In genomic region chr11:44032304-44033085, GRCh38 we compare ENCODE assay signal across 14 cellular contexts. TPM values are rescaled to one million over a fixed set of nuclear protein-coding genes. Genes with fewer than 3 reads are reported as not detected.
DNase-seq lines count a peak whose midpoint lies in the region; ATAC-seq and TF ChIP-seq lines count a peak whose summit lies in the region.
"Had no signal": no experiment of that assay in that cellular context is flagged by ENCODE, and none has a peak within 500 bp of the region (broad histone marks: within the 10 kb centered on the region; RNA-seq: fewer than 3 reads in every experiment).

No MANE protein-coding gene starts in this region.

- H4K5ac ChIP-seq in IMR-90 (ENCODE audit: low read depth, low read length), result no peak overlapping the region

- no peaks in the 10 kb centered on the region; the same call in 1 of the 2 replicates for H4K20me1 ChIP-seq in IMR-90 (ENCODE audit: insufficient read depth, low read length)

- H2BK5ac ChIP-seq in IMR-90 (ENCODE audit: low read depth, low read length, poor library complexity, severe bottlenecking), result no peak overlapping the region

- H3K27ac ChIP-seq in IMR-90 (ENCODE audit: insufficient read depth, low read length) (no peak overlapping the region), dorsolateral prefrontal cortex (peak overlapping the region in 56 of 59 donors; percentile 12 to 95 (median 84)), lower lobe of right lung (peak overlapping the region; percentile 13), stomach smooth muscle (ENCODE audit: low read length) (peak overlapping the region; percentile 82)

- no peak overlapping the region for H2AK5ac ChIP-seq in IMR-90 (ENCODE audit: low read depth, low read length)

- dilution Hi-C loops in IMR-90 (cut with HindIII; ENCODE audit: low sequenced_read_pairs, unreplicated experiment), result loop anchor here (25.0 kb wide), 1 partner anchor 120 kb away; no protein-coding TSS in a partner anchor

- 37% methylated on average over 3 of the region's 15 CpGs; no CpG with 5 or more reads in 1 of the 2 experiments for WGBS in IMR-90 (ENCODE audit: extremely low coverage in 2 of 2, insufficient read length in 1 of 2), 2 experiments

- TF ChIP-seq POLR2A in IMR-90 (IDR thresholded peaks at IDR 0.05; ENCODE audit: low read depth, low read length), result no peak

- no peaks in the 10 kb centered on the region for H3K79me1 ChIP-seq in IMR-90 (ENCODE audit: low read depth in 1 of 2, low read length in 2 of 2)

- no peak overlapping the region for H2AK9ac ChIP-seq in IMR-90 (replicated peaks; ENCODE audit: low read depth, low read length, poor library complexity)

- in situ Hi-C loops in IMR-90 (cut with MboI; ENCODE audit: low sequenced_read_pairs), result no loop called here

- H2AFZ ChIP-seq in IMR-90 (replicated peaks; ENCODE audit: low read length, poor library complexity), result peak overlapping the region; percentile 71

- no peak for TF ChIP-seq CTCF in IMR-90 (conservative IDR thresholded peaks at IDR 0.05; ENCODE audit: low read depth, low read length)
- TF ChIP-seq CTCF in dorsolateral prefrontal cortex (IDR thresholded peaks at IDR 0.05 in 54 of 56, conservative IDR thresholded peaks at IDR 0.05 in 2 of 56; ENCODE audit: low read depth in 1 of 56, partially characterized antibody in 56 of 56), result no peak
- TF ChIP-seq CTCF in lower lobe of right lung (IDR thresholded peaks at IDR 0.05), result no peak

- intact Hi-C loops in IMR-90 (cut with micrococcal nuclease) (no loop called here), dorsolateral prefrontal cortex (cut with DNase I) (loop anchor here in 1 of 2 donors (5.0 kb wide), 1 partner anchor 35 kb away; no protein-coding TSS in a partner anchor), lower lobe of right lung (cut with DNase I) (no loop called here)

- H3K23ac ChIP-seq in IMR-90 (ENCODE audit: low read depth, low read length), result no peak overlapping the region

- H3K36me3 ChIP-seq in IMR-90 (ENCODE audit: control insufficient read depth, insufficient read depth, low read length), result no peaks in the 10 kb centered on the region
- H3K36me3 ChIP-seq in lower lobe of right lung, result no peaks in the 10 kb centered on the region
- H3K36me3 ChIP-seq in stomach smooth muscle (ENCODE audit: control insufficient read depth in 2 of 2, insufficient read depth in 2 of 2, low read length in 2 of 2), result no peaks in the 10 kb centered on the region

- peak; percentile 72 for DNase-seq in IMR-90
- DNase-seq in dorsolateral prefrontal cortex, result peak in 8 of 10 donors; percentile 27 to 70 (median 58)
- DNase-seq in lower lobe of right lung, result peak; percentile 75
- DNase-seq in activated CD8-positive, alpha-beta memory T cell treated with anti-CD3 and anti-CD28 coated beads, Interleukin-2, amount 50 U/mL, for 4 hours, result no peak
- DNase-seq in inferior parietal cortex (ENCODE audit: extremely low spot score), result no peak
- DNase-seq in HPDE6-E6E7 (ENCODE audit: extremely low spot score), result no peak
- DNase-seq: activated CD4-positive, CD25-positive, alpha-beta regulatory T cell; activated gamma-delta T cell; CD8-positive, alpha-beta memory T cell; NCI-H2107; stimulated activated naive CD4-positive, alpha-beta T cell had no signal

- ATAC-seq in IMR-90 (ENCODE audit: low read depth), result peak; percentile 33; the same call in 1 of the 2 replicates
- ATAC-seq in lower lobe of right lung, result peak; percentile 87 to 90
- ATAC-seq in GM18867 (IDR thresholded peaks at IDR 0.05; ENCODE audit: unreplicated experiment), result no peak

- POLR2A ChIA-PET in IMR-90 (lab: Charles Lee; ENCODE audit: unreplicated experiment), result no interaction called here

- peaks cover 2% of the 10 kb centered on the region; the same call in 1 of the 2 replicates for H3K9me1 ChIP-seq in IMR-90 (ENCODE audit: insufficient read depth, low read length)

- TF ChIP-seq RAD21 in IMR-90 (IDR thresholded peaks at IDR 0.05; ENCODE audit: low read length), result no peak

- H3K4me3 ChIP-seq in IMR-90 (ENCODE audit: insufficient read depth, low read depth, low read length) (no peak overlapping the region), dorsolateral prefrontal cortex (peak overlapping the region in 1 of 59 donors; percentile 4), lower lobe of right lung (no peak overlapping the region), stomach smooth muscle (ENCODE audit: low read length in 2 of 2) (peak overlapping the region in 1 of 2 donors; percentile 29)

- no peak overlapping the region for H3K4ac ChIP-seq in IMR-90 (ENCODE audit: low read depth, low read length)

- no peak overlapping the region for H2BK120ac ChIP-seq in IMR-90 (ENCODE audit: low read depth, low read length)

- H4K91ac ChIP-seq in IMR-90 (ENCODE audit: insufficient read depth, low read depth, low read length), result no peak overlapping the region

- H3K27me3 ChIP-seq in IMR-90 (ENCODE audit: control insufficient read depth, insufficient read depth, low read length) (peaks cover 11% of the 10 kb centered on the region), dorsolateral prefrontal cortex (no peaks in the 10 kb centered on the region), lower lobe of right lung (ENCODE audit: low read depth) (no peaks in the 10 kb centered on the region), stomach smooth muscle (ENCODE audit: control insufficient read depth in 1 of 2, insufficient read depth in 2 of 2, low read length in 2 of 2) (no peaks in the 10 kb centered on the region)

- H3K4me2 ChIP-seq in IMR-90 (ENCODE audit: low read depth, low read length), result no peak overlapping the region

- no peaks in the 10 kb centered on the region for H3K9me3 ChIP-seq in IMR-90 (ENCODE audit: control insufficient read depth, insufficient read depth, low read length)
- no peaks in the 10 kb centered on the region for H3K9me3 ChIP-seq in lower lobe of right lung
- H3K9me3 ChIP-seq in stomach smooth muscle (ENCODE audit: control insufficient read depth in 2 of 2, low read length in 2 of 2), result no peaks in the 10 kb centered on the region

- no peak overlapping the region for H3K14ac ChIP-seq in IMR-90 (replicated peaks; ENCODE audit: low read depth, low read length)

- no peak overlapping the region for H4K8ac ChIP-seq in IMR-90 (ENCODE audit: low read depth in 2 of 2, low read length in 2 of 2)

- H2BK20ac ChIP-seq in IMR-90 (ENCODE audit: low read depth, low read length), result no peak overlapping the region

- H3K56ac ChIP-seq in IMR-90 (ENCODE audit: extremely low read depth, insufficient read depth, low read length), result no peak overlapping the region

- H3K18ac ChIP-seq in IMR-90 (ENCODE audit: low read depth, low read length), result no peak overlapping the region

- no TSS peak for BruUV-seq in IMR-90 (replicated peaks; lab: Mats Ljungman, UMichigan)

- CTCF ChIA-PET in IMR-90 (lab: Yijun Ruan, JAX), result interaction anchor here (0.6 to 2.5 kb wide), 2 partner anchors 44 to 143 kb away, joined by 3 to 9 read pairs; no protein-coding TSS in a partner anchor

- H2BK15ac ChIP-seq in IMR-90 (ENCODE audit: low read depth, low read length), result no peak overlapping the region

- H3K9ac ChIP-seq in IMR-90 (ENCODE audit: low read depth, low read length), result no peak overlapping the region
- no peak overlapping the region for H3K9ac ChIP-seq in stomach smooth muscle (ENCODE audit: low read length in 2 of 2)

- H3K4me1 ChIP-seq in IMR-90 (ENCODE audit: control insufficient read depth, insufficient read depth, low read length), result peaks cover 5% of the 10 kb centered on the region; the same call in 1 of the 2 replicates
- H3K4me1 ChIP-seq in lower lobe of right lung, result peaks cover 48% of the 10 kb centered on the region
- H3K4me1 ChIP-seq in stomach smooth muscle (ENCODE audit: control insufficient read depth, insufficient read depth, low read length), result peaks cover 50% of the 10 kb centered on the region

TF ChIP-seq in IMR-90, 13 proteins besides CTCF, POLR2A, EP300 and RAD21:
- TF ChIP-seq, protein P1, sequence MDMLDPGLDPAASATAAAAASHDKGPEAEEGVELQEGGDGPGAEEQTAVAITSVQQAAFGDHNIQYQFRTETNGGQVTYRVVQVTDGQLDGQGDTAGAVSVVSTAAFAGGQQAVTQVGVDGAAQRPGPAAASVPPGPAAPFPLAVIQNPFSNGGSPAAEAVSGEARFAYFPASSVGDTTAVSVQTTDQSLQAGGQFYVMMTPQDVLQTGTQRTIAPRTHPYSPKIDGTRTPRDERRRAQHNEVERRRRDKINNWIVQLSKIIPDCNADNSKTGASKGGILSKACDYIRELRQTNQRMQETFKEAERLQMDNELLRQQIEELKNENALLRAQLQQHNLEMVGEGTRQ (IDR thresholded peaks at IDR 0.05; ENCODE audit: low read depth, low read length), result peak; percentile 53; the same call in 1 of the 2 replicates
- TF ChIP-seq CEBPB (IDR thresholded peaks at IDR 0.05; ENCODE audit: low read depth, low read length) (no peak), MXI1 (IDR thresholded peaks at IDR 0.05; ENCODE audit: borderline replicate concordance, low read depth, low read length) (peak; percentile 30; the same call in 1 of the 2 replicates), MAZ (IDR thresholded peaks at IDR 0.05; ENCODE audit: borderline replicate concordance, low read depth, low read length) (no peak)

RNA-seq across cellular contexts. Expression of gene ACCSL, which starts 15.3 kb away (rescaled TPM):
- total RNA-seq in IMR-90 (2012; rRNA removed) (not detected in 2 replicates), dorsolateral prefrontal cortex (under 1 TPM in 13 of 120 experiments, not detected in 107; 0.25 to 0.59 (median 0.35) TPM), lower lobe of right lung (not detected)
- not detected in 2 replicates for polyA plus RNA-seq in IMR-90 (2012; rRNA removed)
- polyA plus RNA-seq in IMR-90 (2012; cell fraction: cytosol; rRNA removed), result not detected in 2 replicates
- not detected in 2 replicates for polyA plus RNA-seq in IMR-90 (2012; cell fraction: nucleus; rRNA removed; ENCODE audit: low replicate concordance)
- total RNA-seq: CD8-positive, alpha-beta memory T cell had no signal
- polyA plus RNA-seq: CD8-positive, alpha-beta memory T cell; keratinocyte had no signal

RNA-seq across cellular contexts. Expression of gene ACCS, which starts 33.6 kb away (rescaled TPM):
- 1.4 and 1.8 TPM in 2 replicates for total RNA-seq in IMR-90 (2012; rRNA removed)
- 6.0 and 7.3 TPM in 2 replicates for polyA plus RNA-seq in IMR-90 (2012; rRNA removed)
- polyA plus RNA-seq in IMR-90 (2012; cell fraction: cytosol; rRNA removed), result 2.0 and 2.8 TPM in 2 replicates
- polyA plus RNA-seq in IMR-90 (2012; cell fraction: nucleus; rRNA removed; ENCODE audit: low replicate concordance), result 83.3 and 91.5 TPM in 2 replicates
- total RNA-seq in dorsolateral prefrontal cortex, result 10 to 100 TPM in 113 of 120 experiments, 1 to 10 TPM in 7; 5.0 to 38.8 (median 17.8) TPM
- 31.4 TPM for total RNA-seq in lower lobe of right lung

Comparison
In these comparisons a context has a peak if more than half of its experiments do, and no peak if none do; other contexts are left out.
1. DNase-seq: peak in IMR-90 (single experiment), dorsolateral prefrontal cortex (8 of 10) and lower lobe of right lung (single experiment); none in activated CD8-positive, alpha-beta memory T cell treated with anti-CD3 and anti-CD28 coated beads, Interleukin-2, amount 50 U/mL, for 4 hours (single experiment), inferior parietal cortex (single experiment) and HPDE6-E6E7 (single experiment).